11 cellular contexts compared by ENCODE assay signal in genomic region chr21:31282095-31282709, GRCh38.
DNase-seq lines count a peak whose midpoint lies in the region; ATAC-seq and TF ChIP-seq lines count a peak whose summit lies in the region.
"Had no signal": no experiment of that assay in that cellular context is flagged by ENCODE, and none has a peak within 500 bp of the region (broad histone marks: within the 10 kb centered on the region; RNA-seq: fewer than 3 reads in every experiment).

No MANE protein-coding gene starts in this region.

- H3K27ac ChIP-seq in WERI-Rb-1 = no peak overlapping the region
- H3K27ac ChIP-seq: HL-60 had no signal

- DNase-seq in AG08396 (ENCODE audit: low spot score) (peak; percentile 37), LoVo (ENCODE audit: low spot score) (peak; percentile 6), cardiac fibroblast (ENCODE audit: low read depth in 2 of 2) (peak; percentile 96), mucosa of descending colon (peak in 1 of 3 donors; percentile 24), WERI-Rb-1 (no peak), NCI-H526 (lab: John Stamatoyannopoulos, UW) (no peak), NOMO-1 treated with DMSO at 0.1 percent for 48 hours (lab: John Stamatoyannopoulos, UW; ENCODE audit: unreplicated experiment) (no peak), T-helper 2 cell (no peak)
- DNase-seq: activated CD4-positive, alpha-beta T cell treated with anti-CD3 and anti-CD28 coated beads, Interleukin-2, amount 50 U/mL, for 48 hours; effector CD8-positive, alpha-beta T cell had no signal

- H3K36me3 ChIP-seq in mucosa of descending colon (ENCODE audit: low read depth) (no peaks in the 10 kb centered on the region), WERI-Rb-1 (no peaks in the 10 kb centered on the region)

- H3K9me3 ChIP-seq in mucosa of descending colon (no peaks in the 10 kb centered on the region), WERI-Rb-1 (ENCODE audit: severe bottlenecking) (no peaks in the 10 kb centered on the region)

- H3K4me1 ChIP-seq in mucosa of descending colon (ENCODE audit: low read depth) = no peaks in the 10 kb centered on the region

- intact Hi-C loops in mucosa of descending colon (cut with DNase I, micrococcal nuclease) = no loop called here

- ATAC-seq in mucosa of descending colon = peak; percentile 79

- no peak overlapping the region for H3K4me3 ChIP-seq in cardiac fibroblast (replicated peaks in 1 of 2; ENCODE audit: low read depth in 2 of 2, low read length in 2 of 2)
- H3K4me3 ChIP-seq in mucosa of descending colon = no peak overlapping the region
- H3K4me3 ChIP-seq in WERI-Rb-1 (ENCODE audit: low read depth, low read length) = no peak overlapping the region

- H3K27me3 ChIP-seq in WERI-Rb-1 (ENCODE audit: insufficient read depth, low read depth, severe bottlenecking) = no peaks in the 10 kb centered on the region

- no peak for TF ChIP-seq CTCF in cardiac fibroblast (IDR thresholded peaks at IDR 0.05; ENCODE audit: low read depth, low read length)
- TF ChIP-seq CTCF in mucosa of descending colon (IDR thresholded peaks at IDR 0.05) = no peak
- TF ChIP-seq CTCF in WERI-Rb-1 (IDR thresholded peaks at IDR 0.05; ENCODE audit: low read depth, low read length) = no peak

Comparison
In these comparisons a context has a peak if more than half of its experiments do, and no peak if none do; other contexts are left out.
1. DNase-seq: peak in AG08396 (single experiment), LoVo (single experiment) and cardiac fibroblast (2 of 2); none in WERI-Rb-1 (single experiment), NCI-H526 (0 of 2), NOMO-1 treated with DMSO at 0.1 percent for 48 hours (single experiment) and T-helper 2 cell (0 of 5).